1 cellular context compared by ENCODE assay signal in the genomic region with DNA sequence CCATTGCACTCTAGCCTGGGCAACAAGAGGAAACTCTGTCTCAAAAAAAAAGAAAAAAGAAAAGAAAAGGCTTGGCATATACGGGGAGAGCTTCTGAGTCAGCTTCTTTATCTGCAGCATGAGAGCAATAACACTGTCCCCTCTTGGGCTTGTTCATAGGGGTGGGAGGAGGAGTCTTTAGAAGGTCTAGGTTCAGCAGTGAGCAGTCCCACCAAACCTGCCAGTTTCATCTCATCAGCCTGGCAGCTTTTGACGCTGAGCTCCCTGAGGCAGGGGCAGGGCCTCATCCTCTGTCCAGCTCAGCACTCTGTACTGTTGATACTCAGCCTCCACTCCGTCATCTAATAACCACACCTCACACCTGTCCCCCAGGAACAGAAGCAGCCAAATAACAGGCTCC.
TF ChIP-seq lines count a peak whose summit lies in the region.

No MANE protein-coding gene starts in this region.

TF ChIP-seq in K562, 482 proteins besides CTCF, POLR2A, EP300 and RAD21:
- TF ChIP-seq MAFG (tag; conservative IDR thresholded peaks at IDR 0.05) (0 out of 2 replicates have a peak, but pooled peaks have one; percentile 14), HMBOX1 (IDR thresholded peaks at IDR 0.05) (0 out of 2 replicates have a peak, but pooled peaks have one; percentile 29), JUND (IDR thresholded peaks at IDR 0.05; ENCODE audit: borderline replicate concordance, low read depth, low read length) (peak; percentile 23; the same call in 1 of the 2 replicates), JUND (tag; IDR thresholded peaks at IDR 0.05; ENCODE audit: borderline replicate concordance, low read depth, low read length) (no peak), DPF2 (IDR thresholded peaks at IDR 0.05) (peak; percentile 29; the same call in 1 of the 2 replicates), ZNF316 (IDR thresholded peaks at IDR 0.05) (peak; percentile 62), C11orf30 (IDR thresholded peaks at IDR 0.05; ENCODE audit: low read depth) (peak; percentile 31; the same call in 1 of the 2 replicates), SMARCB1 (IDR thresholded peaks at IDR 0.05; ENCODE audit: insufficient read length, low read depth) (no peak), TRIM24 (IDR thresholded peaks at IDR 0.05) (no peak), SMARCE1 (IDR thresholded peaks at IDR 0.05) (0 out of 2 replicates have a peak, but pooled peaks have one; percentile 17), PML (IDR thresholded peaks at IDR 0.05; ENCODE audit: low read length) (no peak)
